1 cellular context compared by ENCODE assay signal in the genomic region with DNA sequence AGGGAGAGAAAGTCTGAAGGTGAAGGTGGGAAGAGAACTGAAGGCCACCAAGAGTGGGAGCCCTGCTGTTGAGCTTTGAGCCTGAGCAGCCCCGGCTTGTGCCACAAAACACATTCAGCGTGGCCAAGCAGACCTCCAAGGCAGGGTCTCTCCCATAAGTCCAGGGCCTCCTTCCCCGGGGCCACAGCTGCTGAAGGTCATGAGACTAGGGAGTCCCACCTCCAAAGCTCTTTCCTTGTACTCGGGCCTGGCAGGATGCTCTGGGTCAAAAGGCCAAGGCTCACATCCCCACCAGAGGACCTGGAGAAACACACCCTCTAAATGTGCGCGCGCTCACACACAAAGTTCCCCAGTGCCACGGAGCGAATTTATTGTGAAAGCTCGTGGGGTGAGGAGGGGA.
TF ChIP-seq lines count a peak whose summit lies in the region.

No MANE protein-coding gene starts in this region.

TF ChIP-seq in HEK293, 187 proteins besides CTCF, POLR2A, EP300 and RAD21:
- TF ChIP-seq ZNF155 (tag by site-specific recombination; IDR thresholded peaks at IDR 0.05) (no peak), ZNF26 (tag by site-specific recombination; IDR thresholded peaks at IDR 0.05) (no peak), ZNF366 (tag by site-specific recombination; conservative IDR thresholded peaks at IDR 0.05) (no peak), ZBTB1 (tag by site-specific recombination; IDR thresholded peaks at IDR 0.05) (no peak), ZNF223 (tag by site-specific recombination; IDR thresholded peaks at IDR 0.05) (no peak), ZNF677 (tag by site-specific recombination; IDR thresholded peaks at IDR 0.05) (no peak), ZNF654 (tag by site-specific recombination; IDR thresholded peaks at IDR 0.05; ENCODE audit: low read depth) (no peak), ZNF391 (tag by site-specific recombination; IDR thresholded peaks at IDR 0.05; ENCODE audit: borderline replicate concordance, low read depth) (no peak), ZNF585B (tag by site-specific recombination; IDR thresholded peaks at IDR 0.05) (no peak), ZSCAN23 (tag by site-specific recombination; IDR thresholded peaks at IDR 0.05) (no peak), ZNF707 (tag by site-specific recombination; IDR thresholded peaks at IDR 0.05) (no peak), ZNF837 (tag by site-specific recombination; IDR thresholded peaks at IDR 0.05) (no peak), SP2 (tag by site-specific recombination; IDR thresholded peaks at IDR 0.05) (no peak), ZEB2 (tag by site-specific recombination; IDR thresholded peaks at IDR 0.05) (no peak), BCL11A (tag by site-specific recombination; IDR thresholded peaks at IDR 0.05; ENCODE audit: low read depth) (no peak), OSR2 (tag by site-specific recombination; IDR thresholded peaks at IDR 0.05) (no peak)
- TF ChIP-seq, protein P1, sequence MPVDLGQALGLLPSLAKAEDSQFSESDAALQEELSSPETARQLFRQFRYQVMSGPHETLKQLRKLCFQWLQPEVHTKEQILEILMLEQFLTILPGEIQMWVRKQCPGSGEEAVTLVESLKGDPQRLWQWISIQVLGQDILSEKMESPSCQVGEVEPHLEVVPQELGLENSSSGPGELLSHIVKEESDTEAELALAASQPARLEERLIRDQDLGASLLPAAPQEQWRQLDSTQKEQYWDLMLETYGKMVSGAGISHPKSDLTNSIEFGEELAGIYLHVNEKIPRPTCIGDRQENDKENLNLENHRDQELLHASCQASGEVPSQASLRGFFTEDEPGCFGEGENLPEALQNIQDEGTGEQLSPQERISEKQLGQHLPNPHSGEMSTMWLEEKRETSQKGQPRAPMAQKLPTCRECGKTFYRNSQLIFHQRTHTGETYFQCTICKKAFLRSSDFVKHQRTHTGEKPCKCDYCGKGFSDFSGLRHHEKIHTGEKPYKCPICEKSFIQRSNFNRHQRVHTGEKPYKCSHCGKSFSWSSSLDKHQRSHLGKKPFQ (tag by site-specific recombination; IDR thresholded peaks at IDR 0.05): no peak
- TF ChIP-seq, protein P2, sequence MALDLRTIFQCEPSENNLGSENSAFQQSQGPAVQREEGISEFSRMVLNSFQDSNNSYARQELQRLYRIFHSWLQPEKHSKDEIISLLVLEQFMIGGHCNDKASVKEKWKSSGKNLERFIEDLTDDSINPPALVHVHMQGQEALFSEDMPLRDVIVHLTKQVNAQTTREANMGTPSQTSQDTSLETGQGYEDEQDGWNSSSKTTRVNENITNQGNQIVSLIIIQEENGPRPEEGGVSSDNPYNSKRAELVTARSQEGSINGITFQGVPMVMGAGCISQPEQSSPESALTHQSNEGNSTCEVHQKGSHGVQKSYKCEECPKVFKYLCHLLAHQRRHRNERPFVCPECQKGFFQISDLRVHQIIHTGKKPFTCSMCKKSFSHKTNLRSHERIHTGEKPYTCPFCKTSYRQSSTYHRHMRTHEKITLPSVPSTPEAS (tag by site-specific recombination; IDR thresholded peaks at IDR 0.05): no peak
